Comparison of ENCODE assay signal across 10 cellular contexts in the genomic region with DNA sequence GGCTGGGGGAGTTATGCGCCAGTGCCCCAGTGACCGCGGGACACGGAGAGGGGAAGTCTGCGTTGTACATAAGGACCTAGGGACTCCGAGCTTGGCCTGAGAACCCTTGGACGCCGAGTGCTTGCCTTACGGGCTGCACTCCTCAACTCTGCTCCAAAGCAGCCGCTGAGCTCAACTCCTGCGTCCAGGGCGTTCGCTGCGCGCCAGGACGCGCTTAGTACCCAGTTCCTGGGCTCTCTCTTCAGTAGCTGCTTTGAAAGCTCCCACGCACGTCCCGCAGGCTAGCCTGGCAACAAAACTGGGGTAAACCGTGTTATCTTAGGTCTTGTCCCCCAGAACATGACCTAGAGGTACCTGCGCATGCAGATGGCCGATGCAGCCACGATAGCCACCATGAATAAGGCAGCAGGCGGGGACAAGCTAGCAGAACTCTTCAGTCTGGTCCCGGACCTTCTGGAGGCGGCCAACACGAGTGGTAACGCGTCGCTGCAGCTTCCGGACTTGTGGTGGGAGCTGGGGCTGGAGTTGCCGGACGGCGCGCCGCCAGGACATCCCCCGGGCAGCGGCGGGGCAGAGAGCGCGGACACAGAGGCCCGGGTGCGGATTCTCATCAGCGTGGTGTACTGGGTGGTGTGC. TPM values are rescaled to one million over a fixed set of nuclear protein-coding genes. Genes with fewer than 3 reads are reported as not detected.
DNase-seq lines count a peak whose midpoint lies in the region; ATAC-seq and TF ChIP-seq lines count a peak whose summit lies in the region.
"Had no signal": no experiment of that assay in that cellular context is flagged by ENCODE, and none has a peak within 500 bp of the region (broad histone marks: within the 10 kb centered on the region; RNA-seq: fewer than 3 reads in every experiment).

Gene RXFP3, plus strand, starts transcription at position 6 of the 636 bp plus-strand sequence. Its CDS starts 355 bp downstream, at position 361.

- H3K4me3 ChIP-seq in endocrine pancreas (ENCODE audit: control insufficient read depth, insufficient read depth, low read length) (peak within 1 kb of the TSS; percentile 77), right lobe of liver (peak within 1 kb of the TSS; percentile 0 to 25 (median 21)), aorta (ENCODE audit: low read length in 2 of 2) (peak within 1 kb of the TSS in 1 of 2 donors; percentile 14), lower leg skin (ENCODE audit: low read depth, poor library complexity, severe bottlenecking) (no peak within 1 kb of the TSS)

- 14% methylated on average over 13 of the region's 45 CpGs for WGBS in right lobe of liver (ENCODE audit: insufficient coverage, low coverage, low lambda C conversion rate, missing lambda C conversion rate)
- 4 to 5% methylated on average over 45 of the region's 45 CpGs for WGBS in aorta, 2 donors
- WGBS in lower leg skin, 2 donors = 2 to 16% methylated on average over 34 to 40 of the region's 45 CpGs

- H3K27me3 ChIP-seq in endocrine pancreas (ENCODE audit: control insufficient read depth, insufficient read depth, low read length) (no peaks in the 10 kb centered on the region), right lobe of liver (no peaks in the 10 kb centered on the region), aorta (ENCODE audit: control insufficient read depth in 1 of 2, insufficient read depth in 2 of 2, low read length in 1 of 2) (no peaks in the 10 kb centered on the region)

- H3K9me3 ChIP-seq in endocrine pancreas (ENCODE audit: control insufficient read depth, low read length) (no peaks in the 10 kb centered on the region), right lobe of liver (no peaks in the 10 kb centered on the region), aorta (ENCODE audit: control insufficient read depth, low read length) (no peaks in the 10 kb centered on the region)
- H3K9me3 ChIP-seq: spleen had no signal

- TF ChIP-seq CTCF in right lobe of liver (IDR thresholded peaks at IDR 0.05) (no peak), lower leg skin (IDR thresholded peaks at IDR 0.05) (no peak)

- peak; percentile 29 for ATAC-seq in Right ventricle myocardium inferior
- peak; percentile 8 to 32 (median 18) for ATAC-seq in right lobe of liver
- ATAC-seq in aorta (ENCODE audit: low FRiP score) = peak; percentile 46
- ATAC-seq in left colon = no peak

- intact Hi-C loops in Right ventricle myocardium inferior (cut with DNase I) (no loop called here), cardiac septum (cut with DNase I) (loop anchor here (5.0 kb wide), 1 partner anchor 504 kb away; no protein-coding TSS in a partner anchor), right lobe of liver (cut with DNase I) (loop anchor here (10.0 kb wide), 2 partner anchors 462 to 502 kb away; no protein-coding TSS in a partner anchor), aorta (cut with DNase I) (loop anchor here (10.0 kb wide), 2 partner anchors 462 to 502 kb away; no protein-coding TSS in a partner anchor), lower leg skin (cut with DNase I; ENCODE audit: low total_unique reads) (loop anchor here (10.0 kb wide), 1 partner anchor 502 kb away; no protein-coding TSS in a partner anchor), left colon (cut with DNase I, micrococcal nuclease) (no loop called here)

- peak within 1 kb of the TSS; percentile 47 for H3K9ac ChIP-seq in endocrine pancreas (ENCODE audit: control insufficient read depth, insufficient read depth, low read length)

- H3K4me1 ChIP-seq in endocrine pancreas (ENCODE audit: control insufficient read depth, insufficient read depth, low read length) = peaks cover 4% of the 10 kb centered on the region
- peaks cover 0 to 10% (median 0%) of the 10 kb centered on the region in 4 donors for H3K4me1 ChIP-seq in right lobe of liver
- no peaks in the 10 kb centered on the region for H3K4me1 ChIP-seq in aorta (ENCODE audit: control insufficient read depth in 1 of 2, insufficient read depth in 2 of 2, low read length in 2 of 2)

- DNase-seq in Right ventricle myocardium inferior (ENCODE audit: missing footprints) (no peak), cardiac septum (ENCODE audit: low spot score) (no peak), right lobe of liver (peak in 2 of 3 donors; percentile 16 to 52), aorta (peak in 1 of 2 donors; percentile 69), GOT3 (lab: John Stamatoyannopoulos, UW) (no peak), lower leg skin (ENCODE audit: low spot score in 2 of 2) (no peak), left colon (no peak)
- DNase-seq: spleen had no signal

- H3K36me3 ChIP-seq in endocrine pancreas (ENCODE audit: control insufficient read depth, insufficient read depth, low read length) (no peaks in the 10 kb centered on the region), right lobe of liver (no peaks in the 10 kb centered on the region), aorta (ENCODE audit: control insufficient read depth in 1 of 2, insufficient read depth in 2 of 2, low read length in 1 of 2) (no peaks in the 10 kb centered on the region)
- H3K36me3 ChIP-seq: spleen had no signal

- H3K27ac ChIP-seq in right lobe of liver (no peak within 1 kb of the TSS), aorta (ENCODE audit: low read depth in 1 of 2, low read length in 2 of 2) (no peak within 1 kb of the TSS)
- H3K27ac ChIP-seq: spleen had no signal

- TF ChIP-seq POLR2A in right lobe of liver (IDR thresholded peaks at IDR 0.05) (no peak), lower leg skin (IDR thresholded peaks at IDR 0.05) (no peak)

RNA-seq across cellular contexts. Expression of gene RXFP3, which starts in this region (rescaled TPM):
- total RNA-seq in Right ventricle myocardium inferior (not detected), cardiac septum (not detected), right lobe of liver (not detected), aorta (not detected), lower leg skin (not detected), left colon (not detected)
- not detected for polyA plus RNA-seq in aorta
- total RNA-seq: dermis microvascular lymphatic vessel endothelial cell, spleen had no signal
- polyA plus RNA-seq: spleen had no signal

Comparison
In these comparisons a context has a peak if more than half of its experiments do, and no peak if none do; other contexts are left out.
1. intact Hi-C loops: an anchor here in cardiac septum (5.0 kb wide), right lobe of liver (10.0 kb wide), aorta (10.0 kb wide) and lower leg skin (10.0 kb wide); none called in Right ventricle myocardium inferior and left colon.
2. Peak in ATAC-seq in Right ventricle myocardium inferior; RNA of the gene not detected or under 1 TPM.
3. Peak in DNase-seq, ATAC-seq and H3K4me3 ChIP-seq in right lobe of liver; RNA of the gene not detected or under 1 TPM.
4. Peak in ATAC-seq in aorta; RNA of the gene not detected or under 1 TPM.